16 cellular contexts compared by ENCODE assay signal in the genomic region with DNA sequence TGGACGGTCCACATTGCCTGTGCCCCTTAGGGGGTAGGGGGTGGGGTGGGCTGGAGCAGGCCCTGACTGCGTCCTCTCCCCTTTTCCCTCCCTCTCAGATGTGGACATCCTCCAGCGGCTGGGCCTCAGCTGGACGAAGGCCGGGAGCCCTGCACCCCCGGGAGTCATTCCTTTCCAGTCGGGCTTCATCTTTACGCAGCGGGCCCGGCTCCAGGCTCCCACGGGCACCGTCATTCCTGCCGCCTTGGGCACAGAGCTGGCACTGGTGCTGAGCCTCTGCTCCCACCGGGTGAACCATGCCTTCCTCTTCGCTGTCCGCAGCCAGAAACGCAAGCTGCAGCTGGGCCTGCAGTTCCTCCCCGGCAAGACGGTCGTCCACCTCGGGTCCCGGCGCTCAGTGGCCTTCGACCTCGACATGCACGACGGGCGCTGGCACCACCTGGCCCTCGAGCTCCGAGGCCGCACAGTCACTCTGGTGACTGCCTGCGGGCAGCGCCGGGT. TPM values are rescaled to one million over a fixed set of nuclear protein-coding genes. Genes with fewer than 3 reads are reported as not detected.
DNase-seq lines count a peak whose midpoint lies in the region; ATAC-seq and TF ChIP-seq lines count a peak whose summit lies in the region.
"Had no signal": no experiment of that assay in that cellular context is flagged by ENCODE, and none has a peak within 500 bp of the region (broad histone marks: within the 10 kb centered on the region; RNA-seq: fewer than 3 reads in every experiment).

No MANE protein-coding gene starts in this region.

- H3K4me2 ChIP-seq in BLaER1 (peak overlapping the region; percentile 50; the same call in 1 of the 2 replicates), mesenchymal stem cell (ENCODE audit: low read length, poor library complexity, severe bottlenecking) (no peak overlapping the region)

- H4K20me1 ChIP-seq in BLaER1 = peaks cover 71% of the 10 kb centered on the region

- H2BK15ac ChIP-seq in mesenchymal stem cell (ENCODE audit: low read depth, poor library complexity, severe bottlenecking) = peak overlapping the region; percentile 44

- no peak overlapping the region for H3K9ac ChIP-seq in BLaER1
- no peak overlapping the region for H3K9ac ChIP-seq in mesenchymal stem cell (ENCODE audit: low read length)
- H3K9ac ChIP-seq: GM23248 had no signal

- no peak overlapping the region for H3K4me3 Mint-ChIP-seq in chondrocyte (ENCODE audit: unreplicated experiment)
- H3K4me3 Mint-ChIP-seq: B cell; CD14-positive monocyte; CD8-positive, alpha-beta T cell had no signal

- H2BK12ac ChIP-seq in mesenchymal stem cell (ENCODE audit: low read length in 2 of 2) = peak overlapping the region; percentile 6 to 46

- no peaks in the 10 kb centered on the region for H3K27me3 ChIP-seq in BLaER1
- H3K27me3 ChIP-seq in mesenchymal stem cell (ENCODE audit: control insufficient read depth in 1 of 2, insufficient read depth in 1 of 2, low read length in 2 of 2) = no peaks in the 10 kb centered on the region
- H3K27me3 ChIP-seq in thoracic aorta (replicated peaks; ENCODE audit: insufficient read depth) = no peaks in the 10 kb centered on the region

- H3K4me1 ChIP-seq in BLaER1 (peaks cover 73% of the 10 kb centered on the region), mesenchymal stem cell (ENCODE audit: control insufficient read depth, insufficient read depth, low read depth, low read length) (peaks cover 50% of the 10 kb centered on the region), thoracic aorta (ENCODE audit: control insufficient read depth in 1 of 2, low read depth in 2 of 2) (peaks cover 31 to 83% of the 10 kb centered on the region in 2 donors)

- no peak overlapping the region for H3K23ac ChIP-seq in mesenchymal stem cell (ENCODE audit: low read length in 2 of 2)

- no peak overlapping the region for H3K14ac ChIP-seq in mesenchymal stem cell (ENCODE audit: low read length in 2 of 2)

- TF ChIP-seq CTCF in chondrocyte (IDR thresholded peaks at IDR 0.05) = no peak
- TF ChIP-seq CTCF in thoracic aorta (IDR thresholded peaks at IDR 0.05) = no peak
- no peak for TF ChIP-seq CTCF in GM20000 (IDR thresholded peaks at IDR 0.05; ENCODE audit: extremely low read depth, missing control alignments)

- no peak overlapping the region for H2BK5ac ChIP-seq in mesenchymal stem cell (ENCODE audit: low read depth, low read length, poor library complexity, severe bottlenecking)

- H3K27ac ChIP-seq in BLaER1 (no peak overlapping the region), mesenchymal stem cell (ENCODE audit: low read length, poor library complexity, severe bottlenecking) (no peak overlapping the region), thoracic aorta (peak overlapping the region; percentile 32 to 68)
- H3K27ac ChIP-seq: GM23248 had no signal

- no peak overlapping the region for H3K4ac ChIP-seq in mesenchymal stem cell (ENCODE audit: low read depth in 1 of 2, low read length in 2 of 2)

- H2BK120ac ChIP-seq in mesenchymal stem cell (ENCODE audit: low read depth, low read length) = no peak overlapping the region

- H3K18ac ChIP-seq in mesenchymal stem cell (ENCODE audit: low read depth in 1 of 2, low read length in 2 of 2) = no peak overlapping the region

- WGBS in mesenchymal stem cell = 97% methylated on average over 34 of the region's 34 CpGs

- no peak overlapping the region for H4K8ac ChIP-seq in mesenchymal stem cell (ENCODE audit: low read length)

- peaks cover 72% of the 10 kb centered on the region for H3K36me3 ChIP-seq in BLaER1
- H3K36me3 ChIP-seq in mesenchymal stem cell (ENCODE audit: control insufficient read depth in 1 of 2, insufficient read depth in 2 of 2, low read depth in 1 of 2, low read length in 2 of 2) = peaks cover 0 to 39% of the 10 kb centered on the region in 2 experiments
- no peaks in the 10 kb centered on the region for H3K36me3 ChIP-seq in thoracic aorta

- peaks cover 32% of the 10 kb centered on the region for H3K79me1 ChIP-seq in mesenchymal stem cell (replicated peaks; ENCODE audit: low read length, poor library complexity, severe bottlenecking)

- peaks cover 12% of the 10 kb centered on the region for H3K36me3 Mint-ChIP-seq in chondrocyte (ENCODE audit: low read depth)
- H3K36me3 Mint-ChIP-seq: CD14-positive monocyte; CD8-positive, alpha-beta T cell had no signal

- H3K4me1 Mint-ChIP-seq in chondrocyte (ENCODE audit: low read depth) = peaks cover 66% of the 10 kb centered on the region
- H3K4me1 Mint-ChIP-seq: B cell, CD14-positive monocyte had no signal

- no peak overlapping the region for H3K27ac Mint-ChIP-seq in chondrocyte (ENCODE audit: unreplicated experiment)
- H3K27ac Mint-ChIP-seq: B cell; CD8-positive, alpha-beta T cell had no signal

- peak overlapping the region; percentile 21 for H2AK5ac ChIP-seq in mesenchymal stem cell (ENCODE audit: low read length, severe bottlenecking)

- H3K9me3 Mint-ChIP-seq in chondrocyte (ENCODE audit: low read depth) = no peaks in the 10 kb centered on the region
- H3K9me3 Mint-ChIP-seq: CD14-positive monocyte; CD8-positive, alpha-beta T cell had no signal

- peak; percentile 91 for DNase-seq in chondrocyte (ENCODE audit: low spot score)
- no peak for DNase-seq in mesenchymal stem cell
- DNase-seq in thoracic aorta (ENCODE audit: low spot score) = no peak
- DNase-seq in stimulated activated naive CD4-positive, alpha-beta T cell (lab: John Stamatoyannopoulos, UW) = no peak
- no peak for DNase-seq in middle frontal gyrus (ENCODE audit: extremely low spot score, low spot score)
- DNase-seq in NCI-H345 treated with DMSO at 0.1 percent for 48 hours (lab: John Stamatoyannopoulos, UW; ENCODE audit: unreplicated experiment) = no peak
- DNase-seq in GM20000 (ENCODE audit: low spot score) = no peak
- DNase-seq: CD8-positive, alpha-beta T cell; COR-L47; DMS53; GF-D8; GM23248 had no signal

- no peak for ATAC-seq in thoracic aorta (ENCODE audit: insufficient number of reproducible peaks, low FRiP score, low read depth)
- ATAC-seq: CD8-positive, alpha-beta T cell; HCT116 had no signal

- H3K4me3 ChIP-seq in BLaER1 (no peak overlapping the region), mesenchymal stem cell (ENCODE audit: insufficient read depth in 1 of 2, low read depth in 1 of 2, low read length in 2 of 2) (no peak overlapping the region), thoracic aorta (no peak overlapping the region)
- H3K4me3 ChIP-seq: GM23248 had no signal

- H3K9me3 ChIP-seq in BLaER1 = no peaks in the 10 kb centered on the region
- no peaks in the 10 kb centered on the region for H3K9me3 ChIP-seq in mesenchymal stem cell (ENCODE audit: control insufficient read depth, low read length)
- no peaks in the 10 kb centered on the region for H3K9me3 ChIP-seq in thoracic aorta

- peak overlapping the region; percentile 64 for H4K91ac ChIP-seq in mesenchymal stem cell (ENCODE audit: low read length)

- H3K27me3 Mint-ChIP-seq in chondrocyte (ENCODE audit: low read depth) = no peaks in the 10 kb centered on the region

- H2AFZ ChIP-seq in mesenchymal stem cell (ENCODE audit: low read depth, low read length) = no peak overlapping the region
- H2AFZ ChIP-seq: GM23248 had no signal

RNA-seq across cellular contexts. Expression of gene COL27A1, which starts 12.3 kb away (rescaled TPM):
- total RNA-seq in chondrocyte = 45.9 to 52.9 TPM (median 48.5 TPM) in 3 replicates
- polyA plus RNA-seq in mesenchymal stem cell (2013, experiment 1 of 2) = 13.9 TPM
- polyA plus RNA-seq in mesenchymal stem cell (2013, experiment 2 of 2) = 12.5 TPM
- 10 to 100 TPM; 18.5 to 57.1 TPM for total RNA-seq in thoracic aorta
- polyA plus RNA-seq: CD14-positive monocyte had no signal

Comparison
In these comparisons a context has a peak if more than half of its experiments do, and no peak if none do; other contexts are left out.
1. H3K27ac ChIP-seq: peak in thoracic aorta (2 of 2); none in BLaER1 (single experiment) and mesenchymal stem cell (single experiment).